In genomic region chr13:65336916-65337315, GRCh38 we compare ENCODE assay signal across 16 cellular contexts.
DNase-seq lines count a peak whose midpoint lies in the region; ATAC-seq and TF ChIP-seq lines count a peak whose summit lies in the region.
"Had no signal": no experiment of that assay in that cellular context is flagged by ENCODE, and none has a peak within 500 bp of the region (broad histone marks: within the 10 kb centered on the region; RNA-seq: fewer than 3 reads in every experiment).

No MANE protein-coding gene starts in this region.

- no peak overlapping the region for H3K4me3 ChIP-seq in choroid plexus epithelial cell (ENCODE audit: low read depth, low read length)
- H3K4me3 ChIP-seq: GM23338, heart left ventricle, thyroid gland had no signal

- DNase-seq in DMS 273 (lab: John Stamatoyannopoulos, UW; ENCODE audit: unreplicated experiment) (peak; percentile 31), DMS 273 treated with DMSO at 0.1 percent for 48 hours (lab: John Stamatoyannopoulos, UW) (no peak), NCI-H748 treated with DMSO at 0.1 percent for 48 hours (lab: John Stamatoyannopoulos, UW) (peak; percentile 19), choroid plexus epithelial cell (ENCODE audit: low read depth) (peak; percentile 96), sciatic nerve (ENCODE audit: low spot score) (no peak), GM20000 (ENCODE audit: low spot score) (no peak)
- no peak for DNase-seq in activated naive CD4-positive, alpha-beta T cell (lab: John Stamatoyannopoulos, UW)
- DNase-seq: activated CD4-positive, alpha-beta T cell treated with anti-CD3 and anti-CD28 coated beads for 48 hours; activated naive CD8-positive, alpha-beta T cell treated with anti-CD3 and anti-CD28 coated beads for 36 hours; activated T-cell treated with anti-CD3 and anti-CD28 coated beads for 4 hours; CD8-positive, alpha-beta T cell; mesenchymal stem cell; thyroid gland had no signal

- intact Hi-C loops in sciatic nerve (cut with DNase I): no loop called here

- ATAC-seq in sciatic nerve (peak; percentile 28), GM19455 (IDR thresholded peaks at IDR 0.05; ENCODE audit: unreplicated experiment) (no peak)
- ATAC-seq: CD8-positive, alpha-beta T cell; GM23338 had no signal

- TF ChIP-seq CTCF in choroid plexus epithelial cell (conservative IDR thresholded peaks at IDR 0.05; ENCODE audit: low read depth, low read length) (no peak), GM20000 (IDR thresholded peaks at IDR 0.05; ENCODE audit: extremely low read depth, missing control alignments) (no peak)

Comparison
In these comparisons a context has a peak if more than half of its experiments do, and no peak if none do; other contexts are left out.
1. DNase-seq: peak in DMS 273 (single experiment), NCI-H748 treated with DMSO at 0.1 percent for 48 hours (single experiment) and choroid plexus epithelial cell (single experiment); none in DMS 273 treated with DMSO at 0.1 percent for 48 hours (single experiment), sciatic nerve (single experiment), activated naive CD4-positive, alpha-beta T cell (0 of 4) and GM20000 (single experiment).